ENCODE assay signal across 17 cellular contexts in genomic region chr12:1161197-1161596, GRCh38.
"Had no signal": no experiment of that assay in that cellular context is flagged by ENCODE, and none has a peak within 500 bp of the region (broad histone marks: within the 10 kb centered on the region; RNA-seq: fewer than 3 reads in every experiment).

No MANE protein-coding gene starts in this region.

- H3K4me3 ChIP-seq: left lung, ovary, prostate gland, upper lobe of left lung had no signal

- H3K4me1 ChIP-seq: left lung, upper lobe of left lung had no signal

- H3K27me3 ChIP-seq: left lung, neutrophil, ovary, upper lobe of left lung had no signal

- DNase-seq: activated CD4-positive, alpha-beta T cell treated with anti-CD3 and anti-CD28 coated beads, Interleukin-2, amount 50 U/mL, for 1 hour; activated CD4-positive, CD25-positive, alpha-beta regulatory T cell treated with anti-CD3 and anti-CD28 coated beads, Interleukin-2, amount 50 U/mL, for 72 hours; activated CD8-positive, alpha-beta T cell treated with anti-CD3 and anti-CD28 coated beads, Interleukin-2, amount 10 ng/mL, durations not matched to agents 7 days and 5 days; activated gamma-delta T cell; activated naive CD4-positive, alpha-beta T cell treated with anti-CD3 and anti-CD28 coated beads, Interleukin-2, amount 50 U/mL, for 16 hours; activated naive CD8-positive, alpha-beta T cell treated with anti-CD3 and anti-CD28 coated beads, Interleukin-2, amount 50 U/mL, for 24 hours; immature natural killer cell; left lung; midbrain; ovary; stimulated activated CD4-positive, alpha-beta T cell treated with anti-CD3 and anti-CD28 coated beads, Interleukin-2, amount 100 ng/mL, for 48 hours; stimulated activated CD8-positive, alpha-beta memory T cell treated with anti-CD3 and anti-CD28 coated beads, Interleukin-4, amount 100 ng/mL, for 48 hours; stimulated activated naive CD8-positive, alpha-beta T cell treated with anti-CD3 and anti-CD28 coated beads, Interleukin-15, Interleukin-2, amounts not matched to agents 100 U/mL and 50 U/mL, for 24 hours; T-helper 17 cell; upper lobe of left lung had no signal

- H3K36me3 ChIP-seq: left lung, neutrophil, ovary, prostate gland, upper lobe of left lung had no signal

- H3K27ac ChIP-seq: left lung, neutrophil, ovary, prostate gland, upper lobe of left lung had no signal

- H3K9me3 ChIP-seq: left lung, neutrophil, ovary, prostate gland, upper lobe of left lung had no signal
